In the genomic region with DNA sequence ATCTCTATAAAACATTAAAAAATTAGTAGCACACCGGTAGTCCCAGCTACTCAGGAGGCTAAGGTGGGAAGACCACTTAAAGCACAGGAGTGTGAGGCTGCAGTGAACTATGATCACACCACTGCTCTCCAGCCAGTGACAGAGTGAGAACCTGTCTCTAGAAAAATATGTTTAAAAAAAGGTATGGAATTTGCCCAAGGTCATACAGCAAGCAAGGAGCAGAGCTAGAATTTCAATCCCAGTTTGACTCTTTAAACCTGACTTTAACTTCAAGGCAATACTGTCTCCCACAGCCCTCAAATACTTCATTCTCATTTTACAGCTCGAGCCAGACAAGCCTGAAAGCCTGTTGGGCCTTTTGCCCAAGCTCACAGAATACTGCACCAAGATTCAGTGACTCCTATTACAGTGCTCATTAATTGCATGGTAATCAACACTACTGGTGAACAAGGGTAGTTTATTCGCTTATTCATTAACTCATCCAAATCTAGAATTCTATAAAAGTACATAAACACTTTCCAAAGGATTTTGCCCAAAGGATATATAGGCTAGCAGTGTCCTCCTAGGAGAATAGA, we compare ENCODE assay signal across 1 cellular context.
TF ChIP-seq lines count a peak whose summit lies in the region.

No MANE protein-coding gene starts in this region.

TF ChIP-seq in K562, 482 proteins besides CTCF, POLR2A, EP300 and RAD21:
- TF ChIP-seq ZNF184 (CRISPR knock-in tag; IDR thresholded peaks at IDR 0.05) (no peak), ZNF354B (CRISPR knock-in tag; IDR thresholded peaks at IDR 0.05) (no peak), CREBBP (IDR thresholded peaks at IDR 0.05; ENCODE audit: low read depth, low read length) (no peak), EGR1 (conservative IDR thresholded peaks at IDR 0.05) (no peak), NR2C1 (IDR thresholded peaks at IDR 0.05) (no peak), NR2C1 (tag; IDR thresholded peaks at IDR 0.05) (no peak), RBBP5 (IDR thresholded peaks at IDR 0.05; ENCODE audit: borderline replicate concordance, insufficient read depth, low read length, poor library complexity, severe bottlenecking) (no peak), HDAC6 (IDR thresholded peaks at IDR 0.05; ENCODE audit: low read depth, low read length) (no peak), BMI1 (IDR thresholded peaks at IDR 0.05; ENCODE audit: low read length) (no peak), PURB (CRISPR knock-in tag; IDR thresholded peaks at IDR 0.05; ENCODE audit: low read depth) (no peak)
- TF ChIP-seq, protein P1, sequence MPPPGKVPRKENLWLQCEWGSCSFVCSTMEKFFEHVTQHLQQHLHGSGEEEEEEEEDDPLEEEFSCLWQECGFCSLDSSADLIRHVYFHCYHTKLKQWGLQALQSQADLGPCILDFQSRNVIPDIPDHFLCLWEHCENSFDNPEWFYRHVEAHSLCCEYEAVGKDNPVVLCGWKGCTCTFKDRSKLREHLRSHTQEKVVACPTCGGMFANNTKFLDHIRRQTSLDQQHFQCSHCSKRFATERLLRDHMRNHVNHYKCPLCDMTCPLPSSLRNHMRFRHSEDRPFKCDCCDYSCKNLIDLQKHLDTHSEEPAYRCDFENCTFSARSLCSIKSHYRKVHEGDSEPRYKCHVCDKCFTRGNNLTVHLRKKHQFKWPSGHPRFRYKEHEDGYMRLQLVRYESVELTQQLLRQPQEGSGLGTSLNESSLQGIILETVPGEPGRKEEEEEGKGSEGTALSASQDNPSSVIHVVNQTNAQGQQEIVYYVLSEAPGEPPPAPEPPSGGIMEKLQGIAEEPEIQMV (tag; conservative IDR thresholded peaks at IDR 0.05; ENCODE audit: low read depth), result no peak
TF ChIP-seq in K562: peak in this region for 0.
